9 cellular contexts compared by ENCODE assay signal in genomic region chr4:85777908-85778808, GRCh38.
DNase-seq lines count a peak whose midpoint lies in the region; ATAC-seq and TF ChIP-seq lines count a peak whose summit lies in the region.
"Had no signal": no experiment of that assay in that cellular context is flagged by ENCODE, and none has a peak within 500 bp of the region (broad histone marks: within the 10 kb centered on the region; RNA-seq: fewer than 3 reads in every experiment).

No MANE protein-coding gene starts in this region.

- H3K9me3 Mint-ChIP-seq in endodermal cell (peaks cover 15% of the 10 kb centered on the region), Caco-2 (ENCODE audit: unreplicated experiment) (no peaks in the 10 kb centered on the region), immature natural killer cell (peaks cover 0 to 17% (median 5%) of the 10 kb centered on the region in 6 donors)

- POLR2A ChIA-PET in Caco-2 (lab: Charles Lee): no interaction called here

- 83 to 88% methylated on average over 1 to 2 of the region's 3 CpGs for WGBS in endodermal cell (ENCODE audit: insufficient coverage in 1 of 2, insufficient read length in 1 of 2), 2 experiments

- no TSS peak for BruUV-seq in Caco-2 (replicated peaks; lab: Mats Ljungman, UMichigan)

- H3K4me3 ChIP-seq in endodermal cell (ENCODE audit: low read length): peak overlapping the region; percentile 74
- H3K4me3 ChIP-seq in skeletal muscle cell (ENCODE audit: low read depth, low read length): peak overlapping the region; percentile 56
- no peak overlapping the region for H3K4me3 ChIP-seq in Caco-2 (ENCODE audit: low read depth, low read length)
- H3K4me3 ChIP-seq: BLaER1 treated with 17β-estradiol and CSF1 and Interleukin-3, amounts not matched to agents 10 nM and 100 nM had no signal

- H3K27me3 ChIP-seq in endodermal cell (ENCODE audit: control insufficient read depth, insufficient read depth, low read length, poor library complexity, severe bottlenecking) (no peaks in the 10 kb centered on the region), Caco-2 (replicated peaks; ENCODE audit: control insufficient read depth, insufficient read depth, low read length) (no peaks in the 10 kb centered on the region)
- H3K27me3 ChIP-seq: BLaER1 treated with 17β-estradiol and CSF1 and Interleukin-3, amounts not matched to agents 10 nM and 100 nM had no signal

- peaks cover 15% of the 10 kb centered on the region for H3K9me3 ChIP-seq in endodermal cell (ENCODE audit: control insufficient read depth, low read length)
- H3K9me3 ChIP-seq in Caco-2: no peaks in the 10 kb centered on the region
- H3K9me3 ChIP-seq: BLaER1 treated with 17β-estradiol and CSF1 and Interleukin-3, amounts not matched to agents 10 nM and 100 nM had no signal

- intact Hi-C loops in Right ventricle myocardium superior (cut with DNase I) (no loop called here), cardiac septum (cut with DNase I) (no loop called here), Caco-2 (cut with micrococcal nuclease; ENCODE audit: unreplicated experiment) (no loop called here)

- H3K27ac Mint-ChIP-seq in endodermal cell: peak overlapping the region; percentile 79
- H3K27ac Mint-ChIP-seq in Caco-2 (ENCODE audit: unreplicated experiment): no peak overlapping the region
- no peak overlapping the region for H3K27ac Mint-ChIP-seq in immature natural killer cell

- peaks cover 40% of the 10 kb centered on the region for H3K4me1 Mint-ChIP-seq in endodermal cell
- H3K4me1 Mint-ChIP-seq in Caco-2 (ENCODE audit: low read depth, unreplicated experiment): no peaks in the 10 kb centered on the region
- H3K4me1 Mint-ChIP-seq in immature natural killer cell: no peaks in the 10 kb centered on the region

- H3K4me1 ChIP-seq in endodermal cell (ENCODE audit: control insufficient read depth, insufficient read depth, low read length) (peaks cover 4% of the 10 kb centered on the region), Caco-2 (no peaks in the 10 kb centered on the region)
- H3K4me1 ChIP-seq: BLaER1 treated with 17β-estradiol and CSF1 and Interleukin-3, amounts not matched to agents 10 nM and 100 nM had no signal

- H3K36me3 Mint-ChIP-seq in endodermal cell (ENCODE audit: low read depth) (peaks cover 12% of the 10 kb centered on the region), Caco-2 (ENCODE audit: insufficient read depth, unreplicated experiment) (peaks cover 5% of the 10 kb centered on the region), immature natural killer cell (no peaks in the 10 kb centered on the region)

- DNase-seq in Right ventricle myocardium superior: no peak
- no peak for DNase-seq in cardiac septum (ENCODE audit: low spot score)
- DNase-seq in endodermal cell: no peak
- no peak for DNase-seq in skeletal muscle cell (ENCODE audit: low read depth)
- no peak for DNase-seq in Caco-2
- no peak for DNase-seq in immature natural killer cell
- DNase-seq in stimulated activated CD4-positive, alpha-beta T cell treated with anti-CD3 and anti-CD28 coated beads, Interleukin-2, amount 100 ng/mL, for 48 hours: no peak

- H3K4me3 Mint-ChIP-seq in endodermal cell: peak overlapping the region; percentile 61
- H3K4me3 Mint-ChIP-seq in Caco-2 (ENCODE audit: unreplicated experiment): no peak overlapping the region
- no peak overlapping the region for H3K4me3 Mint-ChIP-seq in immature natural killer cell

- ATAC-seq in Right ventricle myocardium superior (ENCODE audit: poor library complexity) (peak; percentile 48), HG03520 (IDR thresholded peaks at IDR 0.05; ENCODE audit: unreplicated experiment) (peak; percentile 76)

- peak overlapping the region; percentile 28 for H3K9ac ChIP-seq in endodermal cell (ENCODE audit: extremely low read depth, low read length, poor library complexity, severe bottlenecking)
- H3K9ac ChIP-seq: BLaER1 treated with 17β-estradiol and CSF1 and Interleukin-3, amounts not matched to agents 10 nM and 100 nM had no signal

- H3K27ac ChIP-seq in endodermal cell (ENCODE audit: low read depth, low read length): no peak overlapping the region
- H3K27ac ChIP-seq: BLaER1 treated with 17β-estradiol and CSF1 and Interleukin-3, amounts not matched to agents 10 nM and 100 nM had no signal

- CTCF ChIA-PET in Caco-2 (lab: Charles Lee): interaction anchor here (2.2 kb wide), 1 partner anchor 18 kb away, joined by 7 read pairs; no protein-coding TSS in a partner anchor

- TF ChIP-seq CTCF in endodermal cell (conservative IDR thresholded peaks at IDR 0.05) (no peak), Caco-2 (IDR thresholded peaks at IDR 0.05; ENCODE audit: insufficient read depth in 1 of 2, low read depth in 1 of 2, low read length in 1 of 2, severe bottlenecking in 1 of 2, unreplicated experiment in 1 of 2) (no peak)

- H3K36me3 ChIP-seq in endodermal cell (ENCODE audit: control insufficient read depth, insufficient read depth, low read length): peaks cover 4% of the 10 kb centered on the region
- no peaks in the 10 kb centered on the region for H3K36me3 ChIP-seq in Caco-2 (ENCODE audit: control insufficient read depth, insufficient read depth, low read length)
- H3K36me3 ChIP-seq: BLaER1 treated with 17β-estradiol and CSF1 and Interleukin-3, amounts not matched to agents 10 nM and 100 nM had no signal

- H3K27me3 Mint-ChIP-seq in endodermal cell (ENCODE audit: insufficient read depth): no peaks in the 10 kb centered on the region
- H3K27me3 Mint-ChIP-seq in Caco-2 (ENCODE audit: insufficient read depth, unreplicated experiment): peaks cover 6% of the 10 kb centered on the region
- no peaks in the 10 kb centered on the region for H3K27me3 Mint-ChIP-seq in immature natural killer cell (ENCODE audit: low read depth in 3 of 3)
